Comparison of ENCODE assay signal across 1 cellular context in the genomic region with DNA sequence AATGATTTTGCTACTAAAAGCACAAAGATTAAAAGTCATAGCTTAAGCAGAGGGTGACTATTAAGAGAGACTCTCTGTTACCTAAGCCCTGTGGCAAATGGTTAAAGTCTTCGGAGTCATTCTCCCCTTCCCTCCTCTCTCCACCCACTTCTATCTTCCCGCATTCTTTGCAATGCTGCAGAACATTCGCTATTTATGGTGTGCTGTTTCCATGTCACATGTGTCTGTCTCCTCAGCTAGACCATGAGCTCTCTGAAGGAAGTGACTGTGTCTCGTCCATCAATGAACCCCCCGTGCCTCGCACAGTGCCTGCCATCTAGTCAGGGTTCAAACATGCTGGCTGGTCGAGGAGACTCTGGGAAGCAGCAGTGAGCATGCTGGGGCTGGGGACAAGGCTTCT.
TF ChIP-seq lines count a peak whose summit lies in the region.

No MANE protein-coding gene starts in this region.

TF ChIP-seq in H1, 55 proteins besides CTCF, POLR2A, EP300 and RAD21:
- TF ChIP-seq BCL11A (IDR thresholded peaks at IDR 0.05; ENCODE audit: low read depth in 2 of 2, low read length in 2 of 2) (no peak), MAFK (IDR thresholded peaks at IDR 0.05; ENCODE audit: low read depth, low read length) (no peak), CBX8 (IDR thresholded peaks at IDR 0.05; ENCODE audit: borderline replicate concordance, low read depth, low read length) (no peak), TBP (IDR thresholded peaks at IDR 0.05; ENCODE audit: low read depth, low read length) (no peak), KDM4A (IDR thresholded peaks at IDR 0.05; ENCODE audit: low read depth, low read length, severe bottlenecking) (no peak), KDM1A (IDR thresholded peaks at IDR 0.05; ENCODE audit: borderline replicate concordance, low read length) (no peak), EZH2 (IDR thresholded peaks at IDR 0.05; ENCODE audit: low read depth, low read length, severe bottlenecking) (no peak), POU5F1 (IDR thresholded peaks at IDR 0.05; ENCODE audit: low read depth, low read length) (no peak), CTBP2 (IDR thresholded peaks at IDR 0.05; ENCODE audit: borderline replicate concordance, insufficient read depth, insufficient read length, low read length) (no peak), TEAD4 (IDR thresholded peaks at IDR 0.05; ENCODE audit: low read depth, low read length) (no peak), EGR1 (IDR thresholded peaks at IDR 0.05; ENCODE audit: borderline replicate concordance, low read depth, low read length) (no peak), FOSL1 (IDR thresholded peaks at IDR 0.05; ENCODE audit: insufficient read depth, low read depth, low read length) (no peak), SP4 (IDR thresholded peaks at IDR 0.05; ENCODE audit: low read length) (no peak), SUZ12 (IDR thresholded peaks at IDR 0.05; ENCODE audit: low read length) (no peak), RXRA (IDR thresholded peaks at IDR 0.05; ENCODE audit: insufficient read depth, low read depth, low read length) (no peak)
- TF ChIP-seq, protein P1, sequence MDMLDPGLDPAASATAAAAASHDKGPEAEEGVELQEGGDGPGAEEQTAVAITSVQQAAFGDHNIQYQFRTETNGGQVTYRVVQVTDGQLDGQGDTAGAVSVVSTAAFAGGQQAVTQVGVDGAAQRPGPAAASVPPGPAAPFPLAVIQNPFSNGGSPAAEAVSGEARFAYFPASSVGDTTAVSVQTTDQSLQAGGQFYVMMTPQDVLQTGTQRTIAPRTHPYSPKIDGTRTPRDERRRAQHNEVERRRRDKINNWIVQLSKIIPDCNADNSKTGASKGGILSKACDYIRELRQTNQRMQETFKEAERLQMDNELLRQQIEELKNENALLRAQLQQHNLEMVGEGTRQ (IDR thresholded peaks at IDR 0.05; ENCODE audit: low read length) = no peak
- TF ChIP-seq, protein P2, sequence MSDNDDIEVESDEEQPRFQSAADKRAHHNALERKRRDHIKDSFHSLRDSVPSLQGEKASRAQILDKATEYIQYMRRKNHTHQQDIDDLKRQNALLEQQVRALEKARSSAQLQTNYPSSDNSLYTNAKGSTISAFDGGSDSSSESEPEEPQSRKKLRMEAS (IDR thresholded peaks at IDR 0.05) = no peak
- TF ChIP-seq, protein P3, sequence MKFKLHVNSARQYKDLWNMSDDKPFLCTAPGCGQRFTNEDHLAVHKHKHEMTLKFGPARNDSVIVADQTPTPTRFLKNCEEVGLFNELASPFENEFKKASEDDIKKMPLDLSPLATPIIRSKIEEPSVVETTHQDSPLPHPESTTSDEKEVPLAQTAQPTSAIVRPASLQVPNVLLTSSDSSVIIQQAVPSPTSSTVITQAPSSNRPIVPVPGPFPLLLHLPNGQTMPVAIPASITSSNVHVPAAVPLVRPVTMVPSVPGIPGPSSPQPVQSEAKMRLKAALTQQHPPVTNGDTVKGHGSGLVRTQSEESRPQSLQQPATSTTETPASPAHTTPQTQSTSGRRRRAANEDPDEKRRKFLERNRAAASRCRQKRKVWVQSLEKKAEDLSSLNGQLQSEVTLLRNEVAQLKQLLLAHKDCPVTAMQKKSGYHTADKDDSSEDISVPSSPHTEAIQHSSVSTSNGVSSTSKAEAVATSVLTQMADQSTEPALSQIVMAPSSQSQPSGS (IDR thresholded peaks at IDR 0.05; ENCODE audit: low read length) = no peak
